Comparison of ENCODE assay signal across 1 cellular context in genomic region chr1:42973304-42973703, GRCh38.
TF ChIP-seq lines count a peak whose summit lies in the region.

No MANE protein-coding gene starts in this region.

TF ChIP-seq in HEK293, 187 proteins besides CTCF, POLR2A, EP300 and RAD21 (continued from another document):
- TF ChIP-seq ZBTB10 (tag by site-specific recombination; IDR thresholded peaks at IDR 0.05) (no peak), KLF17 (tag by site-specific recombination; IDR thresholded peaks at IDR 0.05) (peak; percentile 29; the same call in 1 of the 2 replicates), ZNF529 (tag by site-specific recombination; IDR thresholded peaks at IDR 0.05; ENCODE audit: insufficient replicate concordance) (no peak), ZIC2 (tag by site-specific recombination; IDR thresholded peaks at IDR 0.05) (0 out of 2 replicates have a peak, but pooled peaks have one; percentile 29), OSR2 (tag by site-specific recombination; IDR thresholded peaks at IDR 0.05) (no peak), ZNF133 (tag by site-specific recombination; IDR thresholded peaks at IDR 0.05) (no peak), HIC1 (tag by site-specific recombination; IDR thresholded peaks at IDR 0.05) (peak; percentile 61; the same call in 1 of the 2 replicates), ZNF645 (tag by site-specific recombination; IDR thresholded peaks at IDR 0.05) (no peak), ZNF549 (tag by site-specific recombination; IDR thresholded peaks at IDR 0.05) (no peak), ZSCAN18 (tag by site-specific recombination; IDR thresholded peaks at IDR 0.05) (no peak), ZNF629 (tag by site-specific recombination; IDR thresholded peaks at IDR 0.05) (peak; percentile 79), BCL11A (tag by site-specific recombination; IDR thresholded peaks at IDR 0.05; ENCODE audit: low read depth) (no peak), ZNF843 (tag by site-specific recombination; IDR thresholded peaks at IDR 0.05) (no peak), ZNF354C (tag by site-specific recombination; IDR thresholded peaks at IDR 0.05; ENCODE audit: borderline replicate concordance, low read depth) (no peak), ZEB2 (tag by site-specific recombination; IDR thresholded peaks at IDR 0.05) (no peak), ZNF707 (tag by site-specific recombination; IDR thresholded peaks at IDR 0.05) (no peak), EGR2 (tag by site-specific recombination; IDR thresholded peaks at IDR 0.05; ENCODE audit: low read depth) (no peak), ZNF350 (tag by site-specific recombination; IDR thresholded peaks at IDR 0.05) (no peak), SP2 (tag by site-specific recombination; IDR thresholded peaks at IDR 0.05) (no peak), ZNF433 (tag by site-specific recombination; IDR thresholded peaks at IDR 0.05; ENCODE audit: low read depth) (no peak), ZBTB21 (tag by site-specific recombination; IDR thresholded peaks at IDR 0.05) (peak; percentile 49; the same call in 1 of the 2 replicates), GLIS2 (tag by site-specific recombination; IDR thresholded peaks at IDR 0.05) (no peak), SP7 (tag by site-specific recombination; IDR thresholded peaks at IDR 0.05) (peak; percentile 26; the same call in 1 of the 2 replicates), ZNF596 (tag by site-specific recombination; IDR thresholded peaks at IDR 0.05) (no peak), ZNF692 (tag by site-specific recombination; IDR thresholded peaks at IDR 0.05) (no peak), ZFP41 (tag by site-specific recombination; IDR thresholded peaks at IDR 0.05; ENCODE audit: borderline replicate concordance) (no peak), ZNF302 (tag by site-specific recombination; IDR thresholded peaks at IDR 0.05; ENCODE audit: low read depth) (no peak), ZFP37 (tag by site-specific recombination; IDR thresholded peaks at IDR 0.05) (no peak)
